In the genomic region with DNA sequence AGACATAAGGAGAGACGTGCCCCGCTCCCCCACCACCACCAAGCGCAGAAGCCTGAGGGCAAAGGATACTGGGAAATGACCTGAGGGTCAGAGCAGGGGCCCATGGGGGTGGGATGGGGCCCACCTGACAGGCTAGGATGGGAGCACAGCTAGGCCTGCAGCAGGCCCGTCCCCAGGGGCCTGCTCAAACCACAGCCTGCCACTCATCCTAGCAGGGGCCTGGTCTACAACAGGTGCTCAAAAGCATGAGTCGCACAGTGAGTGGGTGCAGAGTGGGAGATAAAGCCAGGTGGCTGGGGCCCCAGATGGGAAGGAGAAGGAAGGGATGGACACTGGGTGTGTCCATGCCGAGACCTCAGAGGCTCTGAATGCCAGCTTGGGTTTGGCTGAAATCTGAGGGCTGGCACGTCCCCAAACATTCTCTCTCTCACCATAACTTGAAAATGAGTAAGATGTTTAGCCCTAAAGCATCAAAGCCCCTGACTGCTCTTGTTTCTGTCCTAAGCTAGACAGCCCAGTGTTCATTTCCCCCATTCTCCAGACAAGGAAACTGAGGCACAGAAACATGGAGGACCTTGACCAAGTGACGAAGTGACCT, we compare ENCODE assay signal across 11 cellular contexts. TPM values are rescaled to one million over a fixed set of nuclear protein-coding genes. Genes with fewer than 3 reads are reported as not detected.
"Had no signal": no experiment of that assay in that cellular context is flagged by ENCODE, and none has a peak within 500 bp of the region (broad histone marks: within the 10 kb centered on the region; RNA-seq: fewer than 3 reads in every experiment).

No MANE protein-coding gene starts in this region.

RNA-seq across cellular contexts. Expression of a gene that starts 46.7 kb away (rescaled TPM):
- total RNA-seq: activated CD4-positive, alpha-beta T cell treated with anti-CD3 and anti-CD28 coated beads, Interleukin-2, amount 10 ng/mL, durations not matched to agents 24 days and 14 days; activated naive CD4-positive, alpha-beta T cell treated with anti-CD3 and anti-CD28 coated beads, Interleukin-2, amount 50 U/mL, for 72 hours; activated T-cell treated with anti-CD3 and anti-CD28 coated beads, Interleukin-2, amount 50 U/mL, for 72 hours; cardiac muscle cell; dermis microvascular lymphatic vessel endothelial cell; epithelial cell of proximal tubule; gastrocnemius medialis; heart left ventricle; mesenteric fat pad; tibial nerve; uterus had no signal
